8 cellular contexts compared by ENCODE assay signal in the genomic region with DNA sequence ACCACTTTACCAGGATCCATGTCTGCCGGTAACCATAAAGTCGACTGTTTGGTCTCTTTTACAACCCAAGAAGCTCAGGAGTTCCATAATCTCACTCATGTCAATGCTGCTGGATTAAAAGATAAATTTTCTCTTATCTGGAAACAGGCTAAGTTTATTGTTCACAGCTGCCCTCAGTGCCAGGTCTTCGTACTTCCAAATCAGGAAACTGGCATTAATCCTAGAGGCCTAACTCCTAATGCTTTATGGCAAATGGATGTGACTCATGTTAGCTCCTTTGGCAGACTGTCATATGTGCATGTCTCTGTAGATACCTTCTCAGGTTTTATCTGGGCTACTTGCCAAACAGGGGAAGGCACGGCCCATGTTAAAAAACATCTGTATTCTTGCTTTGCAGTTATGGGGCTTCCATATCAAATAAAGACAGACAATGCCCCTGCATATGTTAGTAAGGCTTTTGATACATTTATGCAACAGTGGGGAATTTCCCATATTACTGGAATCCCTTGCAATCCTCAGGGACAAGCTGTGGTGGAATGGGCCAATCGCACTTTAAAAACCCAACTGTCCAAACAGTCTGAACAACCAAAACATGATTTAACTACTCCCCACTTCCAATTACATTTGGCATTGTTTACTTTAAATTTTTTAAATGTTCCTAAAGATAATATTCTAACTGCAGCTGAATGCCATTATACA.
DNase-seq lines count a peak whose midpoint lies in the region; FAIRE-seq and TF ChIP-seq lines count a peak whose summit lies in the region.
"Not testable (repeated sequence)": the region's sequence is repeated elsewhere in the genome, so short reads cannot be mapped to it uniquely, and the experiment has no call there.

No MANE protein-coding gene starts in this region.

- H3K27me3 ChIP-seq in ACC112 (ENCODE audit: insufficient read depth, low read length); mammary epithelial cell (ENCODE audit: insufficient read depth, low read length); mesenchymal stem cell (ENCODE audit: control insufficient read depth in 1 of 2, insufficient read depth in 1 of 2, low read length in 2 of 2); small intestine (ENCODE audit: control insufficient read depth in 2 of 2, insufficient read depth in 2 of 2, low read length in 2 of 2): not testable (repeated sequence)

- H3K18ac ChIP-seq in mesenchymal stem cell (ENCODE audit: low read depth in 1 of 2, low read length in 2 of 2): not testable (repeated sequence)

- peaks cover 24% of the 10 kb centered on the region for H3K4me1 ChIP-seq in ACC112 (ENCODE audit: control insufficient read depth, insufficient read depth, low read length, unreplicated experiment)
- H3K4me1 ChIP-seq in mammary epithelial cell (ENCODE audit: insufficient read depth, low read length); mesenchymal stem cell (ENCODE audit: control insufficient read depth, insufficient read depth, low read depth, low read length); small intestine (ENCODE audit: control insufficient read depth in 2 of 2, insufficient read depth in 1 of 2, low read depth in 1 of 2, low read length in 1 of 2): not testable (repeated sequence)

- H2BK5ac ChIP-seq in mesenchymal stem cell (ENCODE audit: low read depth, low read length, poor library complexity, severe bottlenecking): not testable (repeated sequence)

- H4K91ac ChIP-seq in mesenchymal stem cell (ENCODE audit: low read length): not testable (repeated sequence)

- not testable (repeated sequence) for H4K20me1 ChIP-seq in mammary epithelial cell (ENCODE audit: insufficient read depth, low read length)

- H3K79me2 ChIP-seq in ACC112 (ENCODE audit: control insufficient read depth, insufficient read depth, low read length, unreplicated experiment); mammary epithelial cell (ENCODE audit: insufficient read depth, low read length): not testable (repeated sequence)

- H3K4ac ChIP-seq in mesenchymal stem cell (ENCODE audit: low read depth in 1 of 2, low read length in 2 of 2): not testable (repeated sequence)

- DNase-seq in GM03348 (ENCODE audit: low spot score) (peak; percentile 7), LNCaP clone FGC (ENCODE audit: low read depth) (peak; percentile 88), SHP77 treated with DMSO at 0.1 percent for 48 hours (lab: John Stamatoyannopoulos, UW) (peak; percentile 38), mammary epithelial cell (peak; percentile 56), fibroblast of mammary gland (ENCODE audit: low read depth) (peak; percentile 79), mesenchymal stem cell (peak; percentile 5), small intestine (peak; percentile 77)

- H2AK5ac ChIP-seq in mesenchymal stem cell (ENCODE audit: low read length, severe bottlenecking): not testable (repeated sequence)

- not testable (repeated sequence) for BruUV-seq in mammary epithelial cell (replicated peaks; lab: Mats Ljungman, UMichigan)

- in situ Hi-C loops in mammary epithelial cell (cut with MboI; ENCODE audit: low sequenced_read_pairs in 2 of 2): not testable (repeated sequence)

- not testable (repeated sequence) for TF ChIP-seq CTCF in LNCaP clone FGC (IDR thresholded peaks at IDR 0.05; ENCODE audit: control insufficient read depth, extremely low read depth, insufficient read depth); mammary epithelial cell (conservative IDR thresholded peaks at IDR 0.05 in 1 of 2, IDR thresholded peaks at IDR 0.05 in 1 of 2; ENCODE audit: extremely low read depth in 1 of 2, insufficient read depth in 1 of 2, low read depth in 1 of 2, low read length in 2 of 2); fibroblast of mammary gland (conservative IDR thresholded peaks at IDR 0.05; ENCODE audit: control insufficient read depth, insufficient read depth, low read depth, low read length)

- not testable (repeated sequence) for H3K4me2 ChIP-seq in mammary epithelial cell (ENCODE audit: insufficient read depth, low read depth, low read length); mesenchymal stem cell (ENCODE audit: low read length, poor library complexity, severe bottlenecking)

- not testable (repeated sequence) for H3K4me3 ChIP-seq in ACC112 (ENCODE audit: low read depth, low read length); LNCaP clone FGC (ENCODE audit: low read depth, low read length); mammary epithelial cell (replicated peaks in 1 of 3; ENCODE audit: insufficient read depth in 1 of 3, low read depth in 2 of 3, low read length in 3 of 3); fibroblast of mammary gland (ENCODE audit: control insufficient read depth, low read depth, low read length); mesenchymal stem cell (ENCODE audit: insufficient read depth in 1 of 2, low read depth in 1 of 2, low read length in 2 of 2); small intestine (ENCODE audit: low read depth in 1 of 2, low read length in 2 of 2)

- not testable (repeated sequence) for H3K9ac ChIP-seq in mammary epithelial cell (ENCODE audit: insufficient read depth, low read length); mesenchymal stem cell (ENCODE audit: low read length)

- CTCF ChIA-PET in mammary epithelial cell (lab: Charles Lee; ENCODE audit: low non-redundant PET): not testable (repeated sequence)

- not testable (repeated sequence) for H3K23ac ChIP-seq in mesenchymal stem cell (ENCODE audit: low read length in 2 of 2)

- FAIRE-seq in small intestine (lab: Jason Lieb, UNC): not testable (repeated sequence)

- not testable (repeated sequence) for H3K9me3 ChIP-seq in mammary epithelial cell (replicated peaks; ENCODE audit: insufficient read depth, low read length); mesenchymal stem cell (ENCODE audit: control insufficient read depth, low read length); small intestine (ENCODE audit: control insufficient read depth, low read depth)

- not testable (repeated sequence) for H3K14ac ChIP-seq in mesenchymal stem cell (ENCODE audit: low read length in 2 of 2)

- H3K79me1 ChIP-seq in mesenchymal stem cell (replicated peaks; ENCODE audit: low read length, poor library complexity, severe bottlenecking): not testable (repeated sequence)

- H3K27ac ChIP-seq in ACC112 (ENCODE audit: low read depth, low read length): peak overlapping the region; percentile 69
- H3K27ac ChIP-seq in mammary epithelial cell (ENCODE audit: insufficient read depth, low read depth, low read length); mesenchymal stem cell (ENCODE audit: low read length, poor library complexity, severe bottlenecking); small intestine (ENCODE audit: low read depth in 1 of 2, low read length in 1 of 2): not testable (repeated sequence)

- not testable (repeated sequence) for H2BK15ac ChIP-seq in mesenchymal stem cell (ENCODE audit: low read depth, poor library complexity, severe bottlenecking)

- not testable (repeated sequence) for H2BK120ac ChIP-seq in mesenchymal stem cell (ENCODE audit: low read depth, low read length)

- H3K36me3 ChIP-seq in ACC112 (ENCODE audit: insufficient read depth, low read length); mammary epithelial cell (ENCODE audit: insufficient read depth, low read length); mesenchymal stem cell (ENCODE audit: control insufficient read depth in 1 of 2, insufficient read depth in 2 of 2, low read depth in 1 of 2, low read length in 2 of 2); small intestine (ENCODE audit: control insufficient read depth in 2 of 2, insufficient read depth in 2 of 2, low read length in 2 of 2): not testable (repeated sequence)

- H2AFZ ChIP-seq in ACC112 (ENCODE audit: low read length, unreplicated experiment); mammary epithelial cell (ENCODE audit: low read depth, low read length); mesenchymal stem cell (ENCODE audit: low read depth, low read length): not testable (repeated sequence)

- dilution Hi-C loops in mammary epithelial cell (cut with HindIII; ENCODE audit: low sequenced_read_pairs): not testable (repeated sequence)

- WGBS in mammary epithelial cell (ENCODE audit: low coverage, missing lambda C conversion rate): 50% methylated on average over 5 of the region's 5 CpGs
- WGBS in mesenchymal stem cell: 86% methylated on average over 5 of the region's 5 CpGs
- 16 to 41% (median 30%) methylated on average over 5 of the region's 5 CpGs for WGBS in small intestine, 3 donors

- intact Hi-C loops in mammary epithelial cell (cut with micrococcal nuclease): not testable (repeated sequence)

- H2BK12ac ChIP-seq in mesenchymal stem cell (ENCODE audit: low read length in 2 of 2): not testable (repeated sequence)

- not testable (repeated sequence) for H4K8ac ChIP-seq in mesenchymal stem cell (ENCODE audit: low read length)

Comparison
In these comparisons a context has a peak if more than half of its experiments do, and no peak if none do; other contexts are left out.
1. DNase-seq: peak in every context shown above with its lines; median percentile 88 in LNCaP clone FGC; 79 in fibroblast of mammary gland; 77 in small intestine; 56 in mammary epithelial cell; 38 in SHP77 treated with DMSO at 0.1 percent for 48 hours; 7 in GM03348; 5 in mesenchymal stem cell.